In the genomic region with DNA sequence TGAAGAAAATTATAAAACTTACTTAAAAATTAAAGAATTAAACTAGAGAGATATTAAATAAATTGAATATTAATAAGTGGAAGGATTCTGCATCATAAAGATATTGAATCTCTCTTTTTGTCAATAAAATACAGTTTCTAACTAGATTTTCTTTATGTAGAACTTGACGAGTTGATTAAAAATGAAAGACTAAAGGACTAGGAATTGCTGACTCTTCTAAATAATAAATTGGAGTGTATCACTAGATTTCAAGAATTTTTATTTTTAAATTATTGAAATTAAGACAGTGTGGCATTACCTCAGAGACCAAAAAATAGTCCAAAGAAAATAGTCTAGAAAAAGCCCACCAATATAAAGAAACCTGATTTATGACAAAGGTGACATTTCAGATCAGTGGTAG, we compare ENCODE assay signal across 31 cellular contexts.
"Had no signal": no experiment of that assay in that cellular context is flagged by ENCODE, and none has a peak within 500 bp of the region (broad histone marks: within the 10 kb centered on the region; RNA-seq: fewer than 3 reads in every experiment).

No MANE protein-coding gene starts in this region.

- H3K4me2 ChIP-seq: hepatocyte had no signal

- H3K79me2 ChIP-seq: hepatocyte had no signal

- H3K36me3 ChIP-seq: adrenal gland, esophagus muscularis mucosa, gastroesophageal sphincter, heart right ventricle had no signal

- DNase-seq: activated CD4-positive, alpha-beta memory T cell treated with anti-CD3 and anti-CD28 coated beads for 36 hours; activated CD4-positive, alpha-beta T cell treated with anti-CD3 and anti-CD28 coated beads for 36 hours; activated CD4-positive, alpha-beta T cell treated with anti-CD3 and anti-CD28 coated beads, Interleukin-2, amount 10 ng/mL, durations not matched to agents 24 days and 14 days; activated CD4-positive, CD25-positive, alpha-beta regulatory T cell; activated CD4-positive, CD25-positive, alpha-beta regulatory T cell treated with anti-CD3 and anti-CD28 coated beads, Interleukin-2, amount 50 U/mL, for 72 hours; activated CD8-positive, alpha-beta memory T cell treated with anti-CD3 and anti-CD28 coated beads, Interleukin-2, amount 10 ng/mL, durations not matched to agents 7 days and 5 days; activated CD8-positive, alpha-beta memory T cell treated with anti-CD3 and anti-CD28 coated beads, Interleukin-2, amount 50 U/mL, for 4 hours; activated CD8-positive, alpha-beta T cell treated with anti-CD3 and anti-CD28 coated beads, Interleukin-2, amount 10 ng/mL, durations not matched to agents 7 days and 5 days; activated effector memory CD4-positive, alpha-beta T cell treated with anti-CD3 and anti-CD28 coated beads, Interleukin-2, amount 50 U/mL, for 16 hours; activated naive CD4-positive, alpha-beta T cell treated with anti-CD3 and anti-CD28 coated beads for 36 hours; activated naive CD8-positive, alpha-beta T cell treated with anti-CD3 and anti-CD28 coated beads for 36 hours; activated naive CD8-positive, alpha-beta T cell treated with anti-CD3 and anti-CD28 coated beads, Interleukin-2, amount 50 U/mL, for 24 hours; activated T-cell treated with anti-CD3 and anti-CD28 coated beads, Interleukin-2, amount 50 U/mL, for 1 hour; activated T-cell treated with anti-CD3 and anti-CD28 coated beads, Interleukin-2, amount 50 U/mL, for 48 hours; adrenal gland; amygdala; aorta; body of pancreas; caudate nucleus; cerebellar nuclear complex; dorsolateral prefrontal cortex; effector memory CD4-positive, alpha-beta T cell; endodermal cell; erythroblast; foreskin keratinocyte; heart right ventricle; T-helper 2 cell had no signal

- H3K9me3 ChIP-seq: adrenal gland, body of pancreas had no signal

- H3K4me1 ChIP-seq: adrenal gland, body of pancreas, esophagus muscularis mucosa, foreskin keratinocyte, gastroesophageal sphincter, heart right ventricle had no signal

- H3K27ac ChIP-seq: adrenal gland, body of pancreas, coronary artery, dorsolateral prefrontal cortex, esophagus muscularis mucosa, foreskin keratinocyte, gastroesophageal sphincter, heart right ventricle, hepatocyte had no signal

- H3K4me3 ChIP-seq: adrenal gland, body of pancreas, coronary artery, dorsolateral prefrontal cortex, esophagus muscularis mucosa, gastroesophageal sphincter, heart right ventricle, hepatocyte had no signal

- ATAC-seq: activated CD4-positive, alpha-beta T cell treated with anti-CD3 and anti-CD28 coated beads for 36 hours; activated CD8-positive, alpha-beta memory T cell treated with anti-CD3 and anti-CD28 coated beads, Interleukin-2, amount 10 ng/mL, durations not matched to agents 7 days and 5 days; activated CD8-positive, alpha-beta T cell treated with anti-CD3 and anti-CD28 coated beads, Interleukin-2, amount 10 ng/mL, durations not matched to agents 7 days and 5 days; activated naive CD8-positive, alpha-beta T cell treated with anti-CD3 and anti-CD28 coated beads, Interleukin-2, amount 50 U/mL, for 24 hours; body of pancreas; foreskin keratinocyte; gastroesophageal sphincter; heart right ventricle had no signal

- H2AFZ ChIP-seq: hepatocyte had no signal

- H3K27me3 ChIP-seq: adrenal gland, body of pancreas, dorsolateral prefrontal cortex, esophagus muscularis mucosa, foreskin keratinocyte, gastroesophageal sphincter, heart right ventricle, hepatocyte had no signal
